ENCODE assay signal across 19 cellular contexts in genomic region chr7:44858161-44858560, GRCh38. TPM values are rescaled to one million over a fixed set of nuclear protein-coding genes. Genes with fewer than 3 reads are reported as not detected.
A peak's percentile ranks its signal among the peaks of the same experiment; 100 is the strongest.
DNase-seq lines count a peak whose midpoint lies in the region; ATAC-seq and TF ChIP-seq lines count a peak whose summit lies in the region.
"Had no signal": no experiment of that assay in that cellular context is flagged by ENCODE, and none has a peak within 500 bp of the region (broad histone marks: within the 10 kb centered on the region; RNA-seq: fewer than 3 reads in every experiment).

No MANE protein-coding gene starts in this region.

- no peaks in the 10 kb centered on the region for H3K9me3 Mint-ChIP-seq in endodermal cell
- H3K9me3 Mint-ChIP-seq: activated CD4-positive, alpha-beta memory T cell treated with anti-CD3 and anti-CD28 coated beads for 36 hours; activated T-helper 17 cell treated with anti-CD3 and anti-CD28 coated beads, Interleukin-2, amount 50 U/mL, for 72 hours; CD4-positive, alpha-beta T cell had no signal

- intact Hi-C loops in psoas muscle (cut with DNase I) = loop anchor here in 1 of 2 donors (5.0 kb wide), 1 partner anchor 279 kb away; no protein-coding TSS in a partner anchor

- H3K27ac ChIP-seq in MM.1S (ENCODE audit: low read length) (no peak overlapping the region), endodermal cell (ENCODE audit: low read depth, low read length) (no peak overlapping the region), psoas muscle (no peak overlapping the region)
- H3K27ac ChIP-seq: 22Rv1, epithelial cell of prostate had no signal

- DNase-seq in DMS53 (lab: John Stamatoyannopoulos, UW) (peak; percentile 9), DMS53 treated with DMSO at 0.1 percent for 48 hours (lab: John Stamatoyannopoulos, UW; ENCODE audit: unreplicated experiment) (no peak), MM.1S (peak; percentile 36), endodermal cell (no peak), psoas muscle (no peak), SW 1271 (lab: John Stamatoyannopoulos, UW) (no peak), H7 (no peak)
- DNase-seq: activated CD4-positive, alpha-beta memory T cell treated with anti-CD3 and anti-CD28 coated beads for 36 hours; CD4-positive, alpha-beta T cell; IMR-90; islet precursor cell; mesenchymal stem cell; NCI-H1105 treated with DMSO at 0.1 percent for 48 hours; NCI-H226; stimulated activated CD4-positive, alpha-beta T cell treated with anti-CD3 and anti-CD28 coated beads, Interleukin-2, amount 100 ng/mL, for 48 hours had no signal

- ATAC-seq in psoas muscle (no peak), GM21381 (IDR thresholded peaks at IDR 0.05; ENCODE audit: unreplicated experiment) (no peak)
- ATAC-seq: activated T-helper 17 cell treated with anti-CD3 and anti-CD28 coated beads, Interleukin-2, amount 50 U/mL, for 72 hours had no signal

- H3K27me3 ChIP-seq in MM.1S (replicated peaks; ENCODE audit: insufficient read depth, low read length) (no peaks in the 10 kb centered on the region), endodermal cell (ENCODE audit: control insufficient read depth, insufficient read depth, low read length, poor library complexity, severe bottlenecking) (no peaks in the 10 kb centered on the region), psoas muscle (ENCODE audit: insufficient read depth in 3 of 3, low read length in 2 of 3) (no peaks in the 10 kb centered on the region), H7 (ENCODE audit: control insufficient read depth, insufficient read depth, low read length) (no peaks in the 10 kb centered on the region)

- no peak overlapping the region for H3K4me2 ChIP-seq in MM.1S (ENCODE audit: low read depth, low read length)

- H3K9me3 ChIP-seq in MM.1S (replicated peaks; ENCODE audit: insufficient read depth, low read length) (no peaks in the 10 kb centered on the region), endodermal cell (ENCODE audit: control insufficient read depth, low read length) (no peaks in the 10 kb centered on the region), psoas muscle (no peaks in the 10 kb centered on the region)

- H3K79me2 ChIP-seq in MM.1S (ENCODE audit: low read length) = no peaks in the 10 kb centered on the region

- no peaks in the 10 kb centered on the region for H3K9me2 ChIP-seq in MM.1S (replicated peaks; ENCODE audit: insufficient read depth, low read length)

- TF ChIP-seq CTCF in MM.1S (IDR thresholded peaks at IDR 0.05; ENCODE audit: low read length) = peak; percentile 33; the same call in 1 of the 2 replicates
- peak; percentile 33 for TF ChIP-seq CTCF in endodermal cell (conservative IDR thresholded peaks at IDR 0.05)
- peak; percentile 12 for TF ChIP-seq CTCF in psoas muscle (IDR thresholded peaks at IDR 0.05)

- WGBS in endodermal cell (ENCODE audit: insufficient coverage in 1 of 2, insufficient read length in 1 of 2), 2 experiments = 89 to 100% methylated on average over 2 of the region's 2 CpGs
- whole genome bisulfite sequencing in psoas muscle, 3 donors = 86 to 95% (median 89%) methylated on average over 2 of the region's 2 CpGs

- no peaks in the 10 kb centered on the region for H3K4me1 Mint-ChIP-seq in endodermal cell
- H3K4me1 Mint-ChIP-seq: activated T-helper 17 cell treated with anti-CD3 and anti-CD28 coated beads, Interleukin-2, amount 50 U/mL, for 72 hours had no signal

- H4K20me1 ChIP-seq in MM.1S (ENCODE audit: insufficient read depth, low read length) = no peaks in the 10 kb centered on the region

- no peak overlapping the region for H3K4me3 ChIP-seq in MM.1S (ENCODE audit: low read length)
- no peak overlapping the region for H3K4me3 ChIP-seq in endodermal cell (ENCODE audit: low read length)
- H3K4me3 ChIP-seq in psoas muscle = no peak overlapping the region
- H3K4me3 ChIP-seq in H7 (ENCODE audit: insufficient read depth, low read depth, low read length) = no peak overlapping the region

- H3K9ac ChIP-seq in MM.1S (ENCODE audit: low read length) (no peak overlapping the region), endodermal cell (ENCODE audit: extremely low read depth, low read length, poor library complexity, severe bottlenecking) (no peak overlapping the region)

- no peak overlapping the region for H2AFZ ChIP-seq in MM.1S (ENCODE audit: low read length)

- peaks cover 11% of the 10 kb centered on the region; the same call in 1 of the 2 replicates for H3K4me1 ChIP-seq in MM.1S (ENCODE audit: low read length)
- H3K4me1 ChIP-seq in endodermal cell (ENCODE audit: control insufficient read depth, insufficient read depth, low read length) = no peaks in the 10 kb centered on the region
- H3K4me1 ChIP-seq in psoas muscle = no peaks in the 10 kb centered on the region

- H3K27ac Mint-ChIP-seq in endodermal cell = no peak overlapping the region
- H3K27ac Mint-ChIP-seq: activated CD4-positive, alpha-beta memory T cell treated with anti-CD3 and anti-CD28 coated beads for 36 hours; activated T-helper 17 cell treated with anti-CD3 and anti-CD28 coated beads, Interleukin-2, amount 50 U/mL, for 72 hours; CD4-positive, alpha-beta T cell had no signal

- H3F3A ChIP-seq in MM.1S (ENCODE audit: insufficient read depth, low read length) = no peaks in the 10 kb centered on the region

- no peaks in the 10 kb centered on the region for H3K36me3 Mint-ChIP-seq in endodermal cell (ENCODE audit: low read depth)
- H3K36me3 Mint-ChIP-seq: activated CD4-positive, alpha-beta memory T cell treated with anti-CD3 and anti-CD28 coated beads for 36 hours had no signal

- H3K36me3 ChIP-seq in MM.1S (replicated peaks; ENCODE audit: insufficient read depth, low read length) (no peaks in the 10 kb centered on the region), endodermal cell (ENCODE audit: control insufficient read depth, insufficient read depth, low read length) (no peaks in the 10 kb centered on the region), psoas muscle (ENCODE audit: insufficient read depth in 1 of 2, low read depth in 1 of 2) (no peaks in the 10 kb centered on the region), H7 (replicated peaks; ENCODE audit: control insufficient read depth, insufficient read depth, low read length) (no peaks in the 10 kb centered on the region)

- H3K27me3 Mint-ChIP-seq in endodermal cell (ENCODE audit: insufficient read depth) = no peaks in the 10 kb centered on the region
- H3K27me3 Mint-ChIP-seq: activated CD4-positive, alpha-beta memory T cell treated with anti-CD3 and anti-CD28 coated beads for 36 hours; activated T-helper 17 cell treated with anti-CD3 and anti-CD28 coated beads, Interleukin-2, amount 50 U/mL, for 72 hours had no signal

- H3K4me3 Mint-ChIP-seq in endodermal cell = no peak overlapping the region
- H3K4me3 Mint-ChIP-seq: activated CD4-positive, alpha-beta memory T cell treated with anti-CD3 and anti-CD28 coated beads for 36 hours; CD4-positive, alpha-beta T cell had no signal

RNA-seq across cellular contexts. Expression of gene H2AZ2, which starts 10.3 kb away (rescaled TPM):
- total RNA-seq in endodermal cell (100 to 1,000 TPM; 179 to 201 TPM), psoas muscle (100 to 1,000 TPM; 121 to 155 (median 127) TPM)
- 297 TPM for polyA plus RNA-seq in endodermal cell (2013, experiment 1 of 2)
- polyA plus RNA-seq in endodermal cell (2013, experiment 2 of 2) = 283 TPM
- 100 to 1,000 TPM in 1 of 3 donors, 10 to 100 TPM in 2; 37.1 to 129 (median 66.5) TPM for polyA plus RNA-seq in psoas muscle
- 179 and 184 TPM in 2 replicates for total RNA-seq in H7 (2014; rRNA removed; shearing (Covaris generic))

RNA-seq across cellular contexts. Expression of gene PURB, which starts 27.2 kb away (rescaled TPM):
- 10 to 100 TPM; 24.7 to 29.8 TPM for total RNA-seq in endodermal cell
- 19.3 TPM for polyA plus RNA-seq in endodermal cell (2013, experiment 1 of 2)
- 19.5 TPM for polyA plus RNA-seq in endodermal cell (2013, experiment 2 of 2)
- total RNA-seq in psoas muscle = 10 to 100 TPM; 14.1 to 27.2 (median 21.8) TPM
- 10 to 100 TPM in 2 of 3 donors, 1 to 10 TPM in 1; 8.8 to 25.5 (median 18.8) TPM for polyA plus RNA-seq in psoas muscle
- 7.7 and 9.3 TPM in 2 replicates for total RNA-seq in H7 (2014; rRNA removed; shearing (Covaris generic))

Comparison
In these comparisons a context has a peak if more than half of its experiments do, and no peak if none do; other contexts are left out.
1. DNase-seq: peak in DMS53 (single experiment) and MM.1S (single experiment); none in DMS53 treated with DMSO at 0.1 percent for 48 hours (single experiment), endodermal cell (single experiment), psoas muscle (0 of 2), SW 1271 (0 of 2) and H7 (single experiment).
2. Peak in every context shown above with its lines, with median percentiles within 50 percentile points of each other: CTCF ChIP-seq.